ENCODE assay signal across 18 cellular contexts in genomic region chr18:50748243-50749229, GRCh38.
DNase-seq lines count a peak whose midpoint lies in the region; ATAC-seq, FAIRE-seq and TF ChIP-seq lines count a peak whose summit lies in the region.
"Had no signal": no experiment of that assay in that cellular context is flagged by ENCODE, and none has a peak within 500 bp of the region (broad histone marks: within the 10 kb centered on the region; RNA-seq: fewer than 3 reads in every experiment).

No MANE protein-coding gene starts in this region.

- H3K4me1 ChIP-seq in HCT116 (ENCODE audit: control insufficient read depth in 1 of 2, insufficient read depth in 2 of 2, low read length in 2 of 2) (peaks cover 9 to 16% of the 10 kb centered on the region in 2 experiments; a peak in 3 of 4 replicates), H1 (replicated peaks in 1 of 4; ENCODE audit: control insufficient read depth in 3 of 4, insufficient read depth in 4 of 4, low read length in 3 of 4) (peaks cover 3 to 18% (median 12%) of the 10 kb centered on the region in 4 experiments; a peak in 5 of 7 replicates), left lung (no peaks in the 10 kb centered on the region), Caco-2 (no peaks in the 10 kb centered on the region)

- H3K9me3 Mint-ChIP-seq in osteocyte (ENCODE audit: unreplicated experiment), result no peaks in the 10 kb centered on the region
- H3K9me3 Mint-ChIP-seq in Caco-2 (ENCODE audit: unreplicated experiment), result no peaks in the 10 kb centered on the region
- H3K9me3 Mint-ChIP-seq: activated naive CD4-positive, alpha-beta T cell treated with anti-CD3 and anti-CD28 coated beads, Interleukin-2, amount 50 U/mL, for 72 hours; stimulated activated naive CD8-positive, alpha-beta T cell treated with anti-CD3 and anti-CD28 coated beads, Interleukin-15, amount 100 ng/mL, for 72 hours had no signal

- CTCF ChIA-PET in HCT116 (lab: Charles Lee) (no interaction called here), H1 (lab: Charles Lee; ENCODE audit: partially characterized antibody) (interaction anchor here (0.6 to 1.2 kb wide), 2 partner anchors 46 to 53 kb away, joined by 3 read pairs; no protein-coding TSS in a partner anchor), Caco-2 (lab: Charles Lee) (no interaction called here)

- ATAC-seq in HCT116 (peak; percentile 81), left lung (no peak), HG02870 (IDR thresholded peaks at IDR 0.05; ENCODE audit: unreplicated experiment) (no peak)
- ATAC-seq: activated naive CD4-positive, alpha-beta T cell treated with anti-CD3 and anti-CD28 coated beads, Interleukin-2, amount 50 U/mL, for 72 hours; left cardiac atrium; naive thymus-derived CD4-positive, alpha-beta T cell; stimulated activated naive CD8-positive, alpha-beta T cell treated with anti-CD3 and anti-CD28 coated beads, Interleukin-15, amount 100 ng/mL, for 72 hours had no signal

- H4K5ac ChIP-seq in H1 (ENCODE audit: insufficient read length, low read depth, low read length), result peak overlapping the region; percentile 13

- no peaks in the 10 kb centered on the region for H3K9me2 ChIP-seq in HCT116 (ENCODE audit: insufficient read depth)

- no peak for DNase-seq in HCT116 (ENCODE audit: low read depth, low spot score)
- peak; percentile 27 for DNase-seq in NCI-H2227 treated with DMSO at 0.1 percent for 48 hours (lab: John Stamatoyannopoulos, UW)
- DNase-seq in H1 (ENCODE audit: low read depth in 1 of 2, low spot score in 2 of 2), result peak; percentile 10 to 49
- peak; percentile 53 for DNase-seq in osteocyte (ENCODE audit: extremely low spot score, unreplicated experiment)
- DNase-seq in HPDE6-E6E7 (ENCODE audit: extremely low spot score), result no peak
- DNase-seq in left lung, result no peak
- DNase-seq in Caco-2, result no peak
- DNase-seq: activated T-cell treated with anti-CD3 and anti-CD28 coated beads for 4 hours; GM23248; left cardiac atrium; naive thymus-derived CD4-positive, alpha-beta T cell; NCI-H2081 treated with DMSO at 0.1 percent for 48 hours; PC-9; stimulated activated naive CD8-positive, alpha-beta T cell treated with anti-CD3 and anti-CD28 coated beads, Interleukin-15, amount 100 ng/mL, for 72 hours had no signal

- TF ChIP-seq POLR2A in HCT116 (IDR thresholded peaks at IDR 0.05; ENCODE audit: borderline replicate concordance, extremely low read depth, insufficient read depth, insufficient read length) (no peak), H1 (IDR thresholded peaks at IDR 0.05; ENCODE audit: control extremely low read depth in 1 of 2, low read depth in 2 of 2, low read length in 2 of 2) (no peak)

- peak overlapping the region; percentile 85 for H4K8ac ChIP-seq in H1 (ENCODE audit: extremely low read depth, insufficient read depth, low read length)

- no peaks in the 10 kb centered on the region for H3K27me3 Mint-ChIP-seq in osteocyte (ENCODE audit: unreplicated experiment)
- H3K27me3 Mint-ChIP-seq in Caco-2 (ENCODE audit: insufficient read depth, unreplicated experiment), result no peaks in the 10 kb centered on the region

- H3K27me3 ChIP-seq in HCT116 (ENCODE audit: insufficient read depth, low read length), result peaks cover 7% of the 10 kb centered on the region; the same call in 1 of the 2 replicates
- no peaks in the 10 kb centered on the region for H3K27me3 ChIP-seq in H1 (replicated peaks in 1 of 4; ENCODE audit: control insufficient read depth in 3 of 4, extremely low read depth in 1 of 4, insufficient read depth in 3 of 4, low read length in 3 of 4)
- H3K27me3 ChIP-seq in left lung, result peaks cover 0 to 32% of the 10 kb centered on the region in 2 donors
- no peaks in the 10 kb centered on the region for H3K27me3 ChIP-seq in Caco-2 (replicated peaks; ENCODE audit: control insufficient read depth, insufficient read depth, low read length)

- no peaks in the 10 kb centered on the region for H3K36me3 Mint-ChIP-seq in osteocyte (ENCODE audit: unreplicated experiment)
- no peaks in the 10 kb centered on the region for H3K36me3 Mint-ChIP-seq in Caco-2 (ENCODE audit: insufficient read depth, unreplicated experiment)
- H3K36me3 Mint-ChIP-seq: activated naive CD4-positive, alpha-beta T cell treated with anti-CD3 and anti-CD28 coated beads, Interleukin-2, amount 50 U/mL, for 72 hours; naive thymus-derived CD4-positive, alpha-beta T cell had no signal

- H4K91ac ChIP-seq in H1 (replicated peaks; ENCODE audit: insufficient read length, low read length), result peak overlapping the region; percentile 22

- H2AK5ac ChIP-seq in H1 (ENCODE audit: low read depth, low read length), result no peak overlapping the region

- no peaks in the 10 kb centered on the region for H3K79me1 ChIP-seq in H1 (ENCODE audit: low read depth, low read length)

- BruUV-seq in HCT116 (replicated peaks; lab: Mats Ljungman, UMichigan) (no TSS peak), Caco-2 (replicated peaks; lab: Mats Ljungman, UMichigan) (no TSS peak)

- H3K36me3 ChIP-seq in HCT116 (ENCODE audit: control insufficient read depth in 1 of 2, insufficient read depth in 2 of 2, low read length in 2 of 2) (no peaks in the 10 kb centered on the region), H1 (ENCODE audit: control insufficient read depth in 2 of 4, insufficient read depth in 4 of 4, low read length in 3 of 4) (no peaks in the 10 kb centered on the region), left lung (no peaks in the 10 kb centered on the region), Caco-2 (ENCODE audit: control insufficient read depth, insufficient read depth, low read length) (no peaks in the 10 kb centered on the region)

- FAIRE-seq in H1 (lab: Jason Lieb, UNC), result no peak
- FAIRE-seq: GM19239 had no signal

- no peak overlapping the region for H3K9ac ChIP-seq in HCT116 (ENCODE audit: low read length)
- no peak overlapping the region; a peak in 1 of 7 replicates for H3K9ac ChIP-seq in H1 (replicated peaks in 1 of 4; ENCODE audit: extremely low read depth in 1 of 4, low read depth in 3 of 4, low read length in 3 of 4)
- H3K9ac ChIP-seq: GM23248 had no signal

- H3K27ac ChIP-seq in HCT116 (ENCODE audit: low read depth, low read length) (no peak overlapping the region), H1 (ENCODE audit: low read depth, low read length) (no peak overlapping the region), left lung (no peak overlapping the region)
- H3K27ac ChIP-seq: C4-2B, GM23248, PC-9 had no signal

- H2AFZ ChIP-seq in HCT116 (ENCODE audit: low read depth, low read length, poor library complexity, severe bottlenecking), result no peak overlapping the region
- H2AFZ ChIP-seq in H1 (ENCODE audit: low read length), result peak overlapping the region; percentile 35; the same call in 1 of the 2 replicates
- H2AFZ ChIP-seq: GM23248, PC-9 had no signal

- intact Hi-C loops in HCT116 (cut with micrococcal nuclease) (no loop called here), left lung (cut with DNase I) (no loop called here), Caco-2 (cut with micrococcal nuclease; ENCODE audit: unreplicated experiment) (no loop called here)

- no peak overlapping the region for H3K23ac ChIP-seq in H1 (ENCODE audit: insufficient read length)

- 64% methylated on average over 9 of the region's 9 CpGs; no CpG with 5 or more reads in 1 of the 2 experiments for WGBS in H1 (ENCODE audit: extremely low coverage in 1 of 2, insufficient coverage in 1 of 2, insufficient read length in 1 of 2, insufficient replicate concordance in 2 of 2, low coverage in 1 of 2, low lambda C conversion rate in 2 of 2, missing lambda C conversion rate in 1 of 2), 2 experiments

- no peak overlapping the region for H2BK12ac ChIP-seq in H1 (ENCODE audit: low read depth, low read length)

- peak overlapping the region; percentile 52; the same call in 1 of the 2 replicates for H2BK20ac ChIP-seq in H1 (ENCODE audit: low read length)

- no peak overlapping the region for H3K56ac ChIP-seq in H1 (replicated peaks; ENCODE audit: insufficient read length, low read depth, low read length)

- no peak overlapping the region for H3K14ac ChIP-seq in H1 (ENCODE audit: insufficient read length)

- H3K9me3 ChIP-seq in HCT116 (ENCODE audit: control insufficient read depth in 1 of 2, insufficient read depth in 1 of 2, low read depth in 1 of 2, low read length in 2 of 2), result no peaks in the 10 kb centered on the region
- H3K9me3 ChIP-seq in H1 (ENCODE audit: insufficient read depth in 2 of 2, low read depth in 1 of 2, low read length in 1 of 2), result 0 out of 4 replicates have a peak, but pooled peaks cover 0 to 5% of the 10 kb centered on the region in 2 experiments
- H3K9me3 ChIP-seq in left lung, result no peaks in the 10 kb centered on the region
- H3K9me3 ChIP-seq in Caco-2, result no peaks in the 10 kb centered on the region

- H3K23me2 ChIP-seq in H1 (ENCODE audit: low read depth, low read length), result no peaks in the 10 kb centered on the region

- no peaks in the 10 kb centered on the region for H4K20me1 ChIP-seq in HCT116 (ENCODE audit: insufficient read depth)
- no peaks in the 10 kb centered on the region for H4K20me1 ChIP-seq in H1 (replicated peaks in 1 of 2; ENCODE audit: control insufficient read depth in 1 of 2, insufficient read depth in 2 of 2, low read length in 2 of 2)

- TF ChIP-seq RAD21 in HCT116 (IDR thresholded peaks at IDR 0.05; ENCODE audit: low read depth) (no peak), H1 (IDR thresholded peaks at IDR 0.05 in 1 of 2, conservative IDR thresholded peaks at IDR 0.05 in 1 of 2; ENCODE audit: low read depth in 2 of 2, low read length in 2 of 2) (no peak)

- H3K4me3 Mint-ChIP-seq in osteocyte (ENCODE audit: unreplicated experiment), result no peak overlapping the region
- H3K4me3 Mint-ChIP-seq in Caco-2 (ENCODE audit: unreplicated experiment), result no peak overlapping the region
- H3K4me3 Mint-ChIP-seq: naive thymus-derived CD4-positive, alpha-beta T cell; stimulated activated naive CD8-positive, alpha-beta T cell treated with anti-CD3 and anti-CD28 coated beads, Interleukin-15, amount 100 ng/mL, for 72 hours had no signal

- H3K27ac Mint-ChIP-seq in osteocyte (ENCODE audit: unreplicated experiment) (no peak overlapping the region), Caco-2 (ENCODE audit: unreplicated experiment) (no peak overlapping the region)
- H3K27ac Mint-ChIP-seq: naive thymus-derived CD4-positive, alpha-beta T cell; stimulated activated naive CD8-positive, alpha-beta T cell treated with anti-CD3 and anti-CD28 coated beads, Interleukin-15, amount 100 ng/mL, for 72 hours had no signal

- POLR2A ChIA-PET in HCT116 (lab: Charles Lee) (no interaction called here), H1 (lab: Charles Lee; ENCODE audit: partially characterized antibody) (no interaction called here), Caco-2 (lab: Charles Lee) (no interaction called here)

- TF ChIP-seq CTCF in HCT116 (IDR thresholded peaks at IDR 0.05 in 2 of 3, conservative IDR thresholded peaks at IDR 0.05 in 1 of 3; ENCODE audit: borderline replicate concordance in 1 of 3, insufficient read depth in 1 of 3, low read depth in 2 of 3, low read length in 2 of 3) (no peak), H1 (IDR thresholded peaks at IDR 0.05; ENCODE audit: control extremely low read depth in 1 of 3, insufficient read depth in 1 of 3, low read depth in 1 of 3, low read length in 3 of 3) (no peak), osteocyte (IDR thresholded peaks at IDR 0.05) (no peak), left lung (IDR thresholded peaks at IDR 0.05) (no peak), Caco-2 (IDR thresholded peaks at IDR 0.05; ENCODE audit: insufficient read depth in 1 of 2, low read depth in 1 of 2, low read length in 1 of 2, severe bottlenecking in 1 of 2, unreplicated experiment in 1 of 2) (no peak)

- H3K18ac ChIP-seq in H1 (ENCODE audit: extremely low read depth, low read length), result no peak overlapping the region; the same call in 1 of the 2 replicates

- H3K4me3 ChIP-seq in HCT116 (replicated peaks in 1 of 2; ENCODE audit: low read depth in 1 of 2, low read length in 2 of 2) (no peak overlapping the region), H1 (ENCODE audit: extremely low read depth in 1 of 4, insufficient read depth in 2 of 4, low read depth in 3 of 4, low read length in 4 of 4) (no peak overlapping the region; a peak in 1 of 8 replicates), left lung (no peak overlapping the region), Caco-2 (ENCODE audit: low read depth, low read length) (no peak overlapping the region)
- H3K4me3 ChIP-seq: GM23248, PC-9 had no signal

- H2BK15ac ChIP-seq in H1 (ENCODE audit: low read length), result no peak overlapping the region

- RAD21 ChIA-PET in HCT116 (lab: Charles Lee; ENCODE audit: low non-redundant PET in 1 of 2, low total read pairs in 2 of 2, uncharacterized antibody in 2 of 2, unreplicated experiment in 2 of 2), result no interaction called here

- no peak for TF ChIP-seq EP300 in H1 (IDR thresholded peaks at IDR 0.05; ENCODE audit: borderline replicate concordance in 1 of 2, low read depth in 2 of 2, low read length in 2 of 2)

- peak overlapping the region; percentile 11; the same call in 1 of the 2 replicates for H2BK5ac ChIP-seq in H1 (ENCODE audit: low read depth, low read length)

- H3K4ac ChIP-seq in H1 (replicated peaks; ENCODE audit: insufficient read length, low read depth, low read length), result no peak overlapping the region

- peak overlapping the region; percentile 80 for H2BK120ac ChIP-seq in H1 (replicated peaks; ENCODE audit: low read depth, low read length)

- peak overlapping the region; percentile 13; the same call in 1 of the 2 replicates for H3K4me2 ChIP-seq in HCT116 (ENCODE audit: low read length)
- peak overlapping the region in 1 of 2 experiments; percentile 53; a peak in 2 of 4 replicates for H3K4me2 ChIP-seq in H1 (ENCODE audit: insufficient read depth in 1 of 2, low read depth in 2 of 2, low read length in 2 of 2)
- H3K4me2 ChIP-seq: PC-9 had no signal

- H3K79me2 ChIP-seq in HCT116 (ENCODE audit: insufficient read depth, low read length) (no peaks in the 10 kb centered on the region), H1 (ENCODE audit: control insufficient read depth in 1 of 2, insufficient read depth in 2 of 2, low read length in 2 of 2) (no peaks in the 10 kb centered on the region)

- no peaks in the 10 kb centered on the region for H3K4me1 Mint-ChIP-seq in osteocyte (ENCODE audit: unreplicated experiment)
- H3K4me1 Mint-ChIP-seq in Caco-2 (ENCODE audit: low read depth, unreplicated experiment), result no peaks in the 10 kb centered on the region
- H3K4me1 Mint-ChIP-seq: naive thymus-derived CD4-positive, alpha-beta T cell; stimulated activated naive CD8-positive, alpha-beta T cell treated with anti-CD3 and anti-CD28 coated beads, Interleukin-15, amount 100 ng/mL, for 72 hours had no signal

Comparison
In these comparisons a context has a peak if more than half of its experiments do, and no peak if none do; other contexts are left out.
1. DNase-seq: peak in NCI-H2227 treated with DMSO at 0.1 percent for 48 hours (single experiment), H1 (2 of 2) and osteocyte (single experiment); none in HCT116 (single experiment), HPDE6-E6E7 (single experiment), left lung (0 of 2) and Caco-2 (0 of 2).
2. Of the 16 proteins assayed by ChIP-seq in both H1 and HCT116: peak only in H1: YY1; only in HCT116: none; in both: none; in neither: 15.